Comparison of ENCODE assay signal across 9 cellular contexts in the genomic region with DNA sequence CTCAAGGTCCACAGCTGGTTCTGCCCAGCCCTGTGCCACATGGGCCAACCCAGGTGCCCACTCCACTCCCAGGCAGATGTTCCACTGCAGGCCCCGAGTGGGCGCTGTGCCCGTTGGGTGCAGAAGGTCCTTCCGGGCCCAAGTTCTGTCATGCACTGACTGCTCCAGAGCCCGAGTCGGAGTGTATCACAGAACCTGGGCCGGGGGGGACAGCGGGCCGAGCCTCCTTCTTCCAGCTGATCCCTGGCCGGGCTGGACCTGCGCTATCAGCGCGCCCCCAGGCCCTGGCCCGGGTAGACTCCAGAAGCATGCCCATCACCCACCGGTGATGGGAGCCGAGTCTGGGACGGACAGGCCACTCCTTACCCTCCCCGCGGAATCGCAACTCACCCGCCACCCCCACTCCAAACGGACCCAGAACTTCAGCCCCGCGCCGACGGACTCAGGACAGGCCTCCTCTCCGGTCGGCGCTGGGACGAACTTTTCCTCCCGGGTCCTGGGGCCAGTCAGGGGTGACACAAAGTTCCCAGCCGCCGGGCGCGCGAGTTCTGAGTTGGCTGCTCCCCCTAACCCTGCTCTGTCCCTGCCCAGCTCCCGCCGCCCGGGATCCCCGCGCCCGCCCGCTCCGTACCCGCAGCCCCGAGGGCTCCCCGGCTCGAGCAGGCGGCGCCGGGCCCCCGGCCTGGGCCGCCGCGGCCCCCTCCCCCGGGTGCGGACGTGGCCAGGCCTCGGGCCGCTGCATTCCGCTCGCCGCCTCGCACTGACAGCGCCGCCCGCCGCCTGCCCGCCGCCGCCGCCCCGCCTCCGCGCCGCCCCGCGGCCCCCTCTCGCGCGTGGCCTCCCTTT. TPM values are rescaled to one million over a fixed set of nuclear protein-coding genes. Genes with fewer than 3 reads are reported as not detected.
A peak's percentile ranks its signal among the peaks of the same experiment; 100 is the strongest.
DNase-seq lines count a peak whose midpoint lies in the region; ATAC-seq, FAIRE-seq and TF ChIP-seq lines count a peak whose summit lies in the region.
"Had no signal": no experiment of that assay in that cellular context is flagged by ENCODE, and none has a peak within 500 bp of the region (broad histone marks: within the 10 kb centered on the region; RNA-seq: fewer than 3 reads in every experiment).

A gene with protein sequence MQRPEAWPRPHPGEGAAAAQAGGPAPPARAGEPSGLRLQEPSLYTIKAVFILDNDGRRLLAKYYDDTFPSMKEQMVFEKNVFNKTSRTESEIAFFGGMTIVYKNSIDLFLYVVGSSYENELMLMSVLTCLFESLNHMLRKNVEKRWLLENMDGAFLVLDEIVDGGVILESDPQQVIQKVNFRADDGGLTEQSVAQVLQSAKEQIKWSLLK (minus strand): TSS at position 762 of the 846 bp plus-strand sequence. CDS start 20 bp downstream, at position 742.

- ATAC-seq in GM18867 (IDR thresholded peaks at IDR 0.05; ENCODE audit: unreplicated experiment) (peak; percentile 58), pancreas (peak; percentile 82 to 91 (median 88))

- H3K27ac ChIP-seq in pancreas: no peak within 1 kb of the TSS

- H3K4me1 ChIP-seq in pancreas (peaks cover 0 to 3% (median 0%) of the 10 kb centered on the region in 3 donors), HAP-1 (no peaks in the 10 kb centered on the region)

- peak; percentile 72 for DNase-seq in OCI-M1 (lab: John Stamatoyannopoulos, UW)
- peak; percentile 21 to 54 (median 36) for DNase-seq in activated naive CD4-positive, alpha-beta T cell (lab: John Stamatoyannopoulos, UW)
- peak in 22 of 42 donors; percentile 18 to 65 (median 44) for DNase-seq in head of caudate nucleus
- peak; percentile 60 to 88 (median 75) for DNase-seq in pancreas
- DNase-seq in HAP-1 (ENCODE audit: low spot score in 2 of 2): no peak
- DNase-seq in iPS-NIHi7 (ENCODE audit: extremely low spot score): no peak
- no peak for DNase-seq in kidney glomerular epithelial cell (lab: John Stamatoyannopoulos, UW)

- no peaks in the 10 kb centered on the region for H3K36me3 ChIP-seq in pancreas
- H3K36me3 ChIP-seq in HAP-1 (replicated peaks): no peaks in the 10 kb centered on the region

- TF ChIP-seq CTCF in pancreas (IDR thresholded peaks at IDR 0.05): peak in 3 of 4 donors; percentile 19 to 42 (median 37)

- in situ Hi-C loops in HAP-1 (cut with MboI; ENCODE audit: low sequenced_read_pairs): no loop called here

- FAIRE-seq in pancreas (lab: Jason Lieb, UNC): no peak
- FAIRE-seq: colon had no signal

- intact Hi-C loops in head of caudate nucleus (cut with DNase I): no loop called here
- intact Hi-C loops in pancreas (cut with DNase I): no loop called here

- 1% methylated on average over 52 to 81 of the region's 81 CpGs for WGBS in pancreas, 2 donors

- H3K4me3 ChIP-seq in pancreas: peak within 1 kb of the TSS; percentile 35 to 74 (median 46)
- no peak within 1 kb of the TSS for H3K4me3 ChIP-seq in HAP-1

- no peaks in the 10 kb centered on the region for H3K9me3 ChIP-seq in pancreas
- no peaks in the 10 kb centered on the region for H3K9me3 ChIP-seq in HAP-1

- H3K27me3 ChIP-seq in pancreas: no peaks in the 10 kb centered on the region
- 0 out of 2 replicates have a peak, but pooled peaks cover 2% of the 10 kb centered on the region for H3K27me3 ChIP-seq in HAP-1 (ENCODE audit: low read depth)

RNA-seq across cellular contexts. Expression of the gene that starts here (rescaled TPM):
- total RNA-seq in pancreas: 10 to 100 TPM in 2 of 6 donors, 1 to 10 TPM in 4; 6.3 to 10.8 (median 8.6) TPM
- 1 to 10 TPM; 9.7 to 9.8 TPM for polyA plus RNA-seq in pancreas

Comparison
In these comparisons a context has a peak if more than half of its experiments do, and no peak if none do; other contexts are left out.
1. DNase-seq: peak in OCI-M1 (single experiment), activated naive CD4-positive, alpha-beta T cell (4 of 4), head of caudate nucleus (22 of 42) and pancreas (6 of 6); none in HAP-1 (0 of 2), iPS-NIHi7 (single experiment) and kidney glomerular epithelial cell (single experiment).